1 cellular context compared by ENCODE assay signal in the genomic region with DNA sequence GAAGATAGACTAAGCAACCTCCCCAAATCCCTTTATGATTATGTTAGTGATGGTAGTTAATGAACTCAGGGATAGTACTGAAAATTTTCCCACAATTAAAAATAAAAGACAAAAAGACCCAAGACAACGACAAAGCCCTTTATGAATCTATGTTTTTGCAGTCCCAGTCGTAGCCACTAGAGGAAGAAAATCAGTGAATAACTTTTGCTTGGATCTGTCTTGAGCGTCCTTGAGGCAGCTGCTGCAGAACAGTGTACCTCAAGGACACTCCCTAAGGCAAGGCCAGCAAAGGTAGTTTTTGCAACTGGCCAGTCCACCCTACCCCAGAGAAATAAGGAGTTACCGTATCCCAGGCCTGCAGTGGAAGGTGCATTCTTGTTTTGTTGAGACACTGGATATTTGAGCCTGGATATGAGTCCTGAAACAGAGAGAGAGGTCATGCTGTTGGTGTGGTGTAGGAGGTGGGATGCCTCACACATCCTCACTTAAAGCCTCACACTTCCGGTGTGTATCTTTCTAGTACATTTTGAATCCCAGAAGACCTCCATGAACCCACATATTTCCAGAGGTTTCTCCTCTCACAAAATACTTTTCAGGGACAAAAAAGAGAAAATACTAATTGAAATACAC.
TF ChIP-seq lines count a peak whose summit lies in the region.

No MANE protein-coding gene starts in this region.

TF ChIP-seq in A549, 52 proteins besides CTCF, POLR2A, EP300 and RAD21:
- TF ChIP-seq HEYL (CRISPR knock-in tag; IDR thresholded peaks at IDR 0.05) (no peak), TFCP2L1 (CRISPR knock-in tag; IDR thresholded peaks at IDR 0.05) (no peak), FOSL2 (IDR thresholded peaks at IDR 0.05) (no peak), FOSL2 (CRISPR knock-in tag; IDR thresholded peaks at IDR 0.05) (no peak), FOSB (CRISPR knock-in tag; IDR thresholded peaks at IDR 0.05) (no peak), CHD4 (IDR thresholded peaks at IDR 0.05; ENCODE audit: borderline replicate concordance) (no peak)
- TF ChIP-seq, protein P1, sequence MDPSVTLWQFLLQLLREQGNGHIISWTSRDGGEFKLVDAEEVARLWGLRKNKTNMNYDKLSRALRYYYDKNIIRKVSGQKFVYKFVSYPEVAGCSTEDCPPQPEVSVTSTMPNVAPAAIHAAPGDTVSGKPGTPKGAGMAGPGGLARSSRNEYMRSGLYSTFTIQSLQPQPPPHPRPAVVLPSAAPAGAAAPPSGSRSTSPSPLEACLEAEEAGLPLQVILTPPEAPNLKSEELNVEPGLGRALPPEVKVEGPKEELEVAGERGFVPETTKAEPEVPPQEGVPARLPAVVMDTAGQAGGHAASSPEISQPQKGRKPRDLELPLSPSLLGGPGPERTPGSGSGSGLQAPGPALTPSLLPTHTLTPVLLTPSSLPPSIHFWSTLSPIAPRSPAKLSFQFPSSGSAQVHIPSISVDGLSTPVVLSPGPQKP (IDR thresholded peaks at IDR 0.05; ENCODE audit: low read depth, low read length): no peak
